ENCODE assay signal across 11 cellular contexts in genomic region chr9:91720746-91721705, GRCh38.
DNase-seq lines count a peak whose midpoint lies in the region; ATAC-seq and TF ChIP-seq lines count a peak whose summit lies in the region.
"Had no signal": no experiment of that assay in that cellular context is flagged by ENCODE, and none has a peak within 500 bp of the region (broad histone marks: within the 10 kb centered on the region; RNA-seq: fewer than 3 reads in every experiment).

No MANE protein-coding gene starts in this region.

- no peaks in the 10 kb centered on the region for H3K27me3 ChIP-seq in SU-DHL-6 (ENCODE audit: low read length)
- no peaks in the 10 kb centered on the region for H3K27me3 ChIP-seq in vagina

- no peak for TF ChIP-seq POLR2A in vagina (IDR thresholded peaks at IDR 0.05)

- no peaks in the 10 kb centered on the region for H4K20me1 ChIP-seq in SU-DHL-6 (ENCODE audit: low read depth, low read length)

- H3K9ac ChIP-seq in SU-DHL-6 (ENCODE audit: low read length) = no peak overlapping the region

- no peaks in the 10 kb centered on the region for H3K36me3 ChIP-seq in SU-DHL-6 (ENCODE audit: low read length)
- peaks cover 0 to 26% of the 10 kb centered on the region in 2 donors for H3K36me3 ChIP-seq in vagina
- H3K36me3 ChIP-seq: thoracic aorta had no signal

- DNase-seq in NOMO-1 treated with DMSO at 0.1 percent for 48 hours (lab: John Stamatoyannopoulos, UW; ENCODE audit: unreplicated experiment) (peak; percentile 52), NOMO-1 treated with dmso at 0.1 percent for 144 hours (lab: John Stamatoyannopoulos, UW; ENCODE audit: unreplicated experiment) (no peak), vagina (ENCODE audit: extremely low spot score in 2 of 2) (peak in 1 of 2 donors; percentile 43), cortex of kidney (lab: John Stamatoyannopoulos, UW) (no peak), NK-92 (lab: John Stamatoyannopoulos, UW; ENCODE audit: unreplicated experiment) (no peak)
- DNase-seq: activated naive CD4-positive, alpha-beta T cell treated with Interleukin-2 at 50 U/mL for 16 hours; stimulated activated CD4-positive, alpha-beta T cell treated with anti-CD3 and anti-CD28 coated beads, Interleukin-1b, Interleukin-23, amount 100 ng/mL, for 48 hours had no signal

- H3K79me2 ChIP-seq in SU-DHL-6 (ENCODE audit: insufficient read depth, low read length) = no peaks in the 10 kb centered on the region

- H3K9me3 ChIP-seq in SU-DHL-6 (ENCODE audit: insufficient read depth, low read length) (no peaks in the 10 kb centered on the region), vagina (no peaks in the 10 kb centered on the region)
- H3K9me3 ChIP-seq: thoracic aorta had no signal

- H3K4me1 ChIP-seq in vagina = peaks cover 9% of the 10 kb centered on the region

- H3F3A ChIP-seq in SU-DHL-6 (ENCODE audit: insufficient read depth) = no peaks in the 10 kb centered on the region

- ATAC-seq in HG03097 (IDR thresholded peaks at IDR 0.05; ENCODE audit: low FRiP score, unreplicated experiment) (peak; percentile 51), HG02642 (IDR thresholded peaks at IDR 0.05; ENCODE audit: poor library complexity, unreplicated experiment) (no peak)

- H3K9me2 ChIP-seq in SU-DHL-6 (replicated peaks; ENCODE audit: insufficient read depth, low read length) = no peaks in the 10 kb centered on the region

- intact Hi-C loops in vagina (cut with DNase I) = no loop called here

- H3K27ac ChIP-seq in SU-DHL-6 (ENCODE audit: low read depth, low read length) (no peak overlapping the region), vagina (peak overlapping the region; percentile 62)
- H3K27ac ChIP-seq: thoracic aorta had no signal

- no peak overlapping the region for H2AFZ ChIP-seq in SU-DHL-6 (ENCODE audit: low read depth, low read length, severe bottlenecking)

- H3K4me3 ChIP-seq in SU-DHL-6 (ENCODE audit: insufficient read depth, low read length, poor library complexity, severe bottlenecking) (no peak overlapping the region), vagina (no peak overlapping the region)
- H3K4me3 ChIP-seq: thoracic aorta had no signal

- H3K4me2 ChIP-seq in SU-DHL-6 (ENCODE audit: low read depth, low read length, poor library complexity, severe bottlenecking) = peak overlapping the region; percentile 24

- no peak for TF ChIP-seq CTCF in SU-DHL-6 (IDR thresholded peaks at IDR 0.05; ENCODE audit: insufficient read depth, low read length, poor library complexity, severe bottlenecking)
- TF ChIP-seq CTCF in vagina (IDR thresholded peaks at IDR 0.05) = no peak
